ENCODE assay signal across 9 cellular contexts in the genomic region with DNA sequence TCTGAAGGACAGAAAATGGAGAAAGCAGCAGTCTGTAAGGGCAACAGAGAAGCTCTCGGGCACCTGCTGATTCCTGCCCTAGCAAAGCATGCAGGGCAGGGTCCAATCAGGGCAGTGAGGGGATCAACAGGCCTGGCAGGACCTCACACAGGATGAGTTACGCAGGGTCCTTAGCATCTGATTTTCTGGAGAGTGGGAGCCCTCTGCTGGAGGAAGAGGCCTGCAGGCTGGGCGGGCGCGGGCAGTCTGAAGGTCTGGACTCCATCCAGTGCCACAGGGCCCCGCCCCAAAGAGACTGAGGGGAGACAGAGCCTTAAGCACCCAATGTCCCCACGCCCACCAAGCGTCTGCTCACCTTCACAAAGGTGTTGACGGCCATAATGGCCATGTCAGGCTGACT. TPM values are rescaled to one million over a fixed set of nuclear protein-coding genes. Genes with fewer than 3 reads are reported as not detected.
DNase-seq lines count a peak whose midpoint lies in the region; ATAC-seq lines count a peak whose summit lies in the region.
"Had no signal": no experiment of that assay in that cellular context is flagged by ENCODE, and none has a peak within 500 bp of the region (broad histone marks: within the 10 kb centered on the region; RNA-seq: fewer than 3 reads in every experiment).

No MANE protein-coding gene starts in this region.

- H3K36me3 ChIP-seq in mesendoderm (ENCODE audit: control insufficient read depth, insufficient read depth, low read length): peaks cover 3% of the 10 kb centered on the region

- no peak overlapping the region for H2BK5ac ChIP-seq in mesendoderm (ENCODE audit: low read length)

- no peaks in the 10 kb centered on the region for H3K79me1 ChIP-seq in mesendoderm (ENCODE audit: low read length)

- H3K18ac ChIP-seq in mesendoderm (ENCODE audit: low read length): no peak overlapping the region

- no peaks in the 10 kb centered on the region for H3K27me3 ChIP-seq in mesendoderm (ENCODE audit: insufficient read depth, low read length, poor library complexity)

- no peak overlapping the region for H3K27ac ChIP-seq in mesendoderm (ENCODE audit: low read depth, low read length)
- H3K27ac ChIP-seq: HL-60 had no signal

- no peak overlapping the region for H3K23ac ChIP-seq in mesendoderm (ENCODE audit: low read length)

- H2BK15ac ChIP-seq in mesendoderm (replicated peaks; ENCODE audit: low read depth): no peak overlapping the region

- H2AK5ac ChIP-seq in mesendoderm (ENCODE audit: low read length): no peak overlapping the region

- ATAC-seq in HG02852 (IDR thresholded peaks at IDR 0.05; ENCODE audit: unreplicated experiment) (no peak), HG03520 (IDR thresholded peaks at IDR 0.05; ENCODE audit: unreplicated experiment) (no peak)

- H4K8ac ChIP-seq in mesendoderm (ENCODE audit: low read depth, low read length): no peak overlapping the region

- no peak overlapping the region for H3K4me2 ChIP-seq in mesendoderm (ENCODE audit: low read length)

- DNase-seq in D341Med (ENCODE audit: low spot score) (peak; percentile 87), NCI-H460 (ENCODE audit: extremely low read depth, low read depth) (peak; percentile 30), dermis blood vessel endothelial cell (peak; percentile 83), mesendoderm (peak; percentile 67)
- no peak for DNase-seq in stimulated activated CD4-positive, alpha-beta T cell treated with anti-CD3 and anti-CD28 coated beads, Interleukin-15, amount 100 ng/mL, for 24 hours
- no peak for DNase-seq in activated naive CD4-positive, alpha-beta T cell treated with anti-CD3 and anti-CD28 coated beads, Interleukin-2, amount 50 U/mL, for 16 hours

- no peak overlapping the region for H2BK120ac ChIP-seq in mesendoderm (ENCODE audit: low read depth, low read length)

- no peak overlapping the region for H3K4ac ChIP-seq in mesendoderm (ENCODE audit: low read depth, low read length)

- H3K9ac ChIP-seq in mesendoderm (ENCODE audit: low read length): no peak overlapping the region

- H3K56ac ChIP-seq in mesendoderm (ENCODE audit: low read length): no peak overlapping the region

- no peak overlapping the region for H4K5ac ChIP-seq in mesendoderm (ENCODE audit: low read length)

- H3K4me3 ChIP-seq in mesendoderm (ENCODE audit: low read length): no peak overlapping the region

- no peaks in the 10 kb centered on the region for H3K4me1 ChIP-seq in mesendoderm (ENCODE audit: control insufficient read depth, low read depth, low read length)

- WGBS in mesendoderm (ENCODE audit: extremely low coverage, insufficient coverage, low lambda C conversion rate): no CpG with 5 or more reads among the region's 9 CpGs

- no peaks in the 10 kb centered on the region for H3K79me2 ChIP-seq in mesendoderm (ENCODE audit: control insufficient read depth, insufficient read depth, low read length)

RNA-seq across cellular contexts. Expression of gene AP1B1, which starts 28.9 kb away (rescaled TPM):
- total RNA-seq in NCI-H460 (2014; rRNA removed; shearing (Covaris generic)): 28.6 TPM in 2 replicates
- 29.5 and 58.6 TPM in 2 replicates for polyA plus RNA-seq in NCI-H460 (2014; cell fraction: nucleus; rRNA removed)
- total RNA-seq in dermis blood vessel endothelial cell: 191 and 282 TPM in 2 replicates
- 39.0 TPM for polyA plus RNA-seq in mesendoderm (2013, experiment 1 of 2)
- 39.3 TPM for polyA plus RNA-seq in mesendoderm (2013, experiment 2 of 2)

RNA-seq across cellular contexts. Expression of gene RASL10A, which starts 44.0 kb away (rescaled TPM):
- not detected in 2 replicates for total RNA-seq in NCI-H460 (2014; rRNA removed; shearing (Covaris generic))
- 0.38 and 1.5 TPM in 2 replicates for polyA plus RNA-seq in NCI-H460 (2014; cell fraction: nucleus; rRNA removed)
- total RNA-seq in dermis blood vessel endothelial cell: 1.1 and 2.7 TPM in 2 replicates
- 1.3 TPM for polyA plus RNA-seq in mesendoderm (2013, experiment 1 of 2)
- polyA plus RNA-seq in mesendoderm (2013, experiment 2 of 2): 1.5 TPM

RNA-seq across cellular contexts. Expression of gene GAS2L1, which starts 53.0 kb away (rescaled TPM):
- total RNA-seq in NCI-H460 (2014; rRNA removed; shearing (Covaris generic)): 10.2 and 11.4 TPM in 2 replicates
- polyA plus RNA-seq in NCI-H460 (2014; cell fraction: nucleus; rRNA removed): 27.3 and 48.7 TPM in 2 replicates
- 24.7 and 44.4 TPM in 2 replicates for total RNA-seq in dermis blood vessel endothelial cell
- polyA plus RNA-seq in mesendoderm (2013, experiment 1 of 2): 12.6 TPM
- polyA plus RNA-seq in mesendoderm (2013, experiment 2 of 2): 12.0 TPM

Comparison
In these comparisons a context has a peak if more than half of its experiments do, and no peak if none do; other contexts are left out.
1. DNase-seq: peak in D341Med (single experiment), NCI-H460 (single experiment), dermis blood vessel endothelial cell (single experiment) and mesendoderm (single experiment); none in stimulated activated CD4-positive, alpha-beta T cell treated with anti-CD3 and anti-CD28 coated beads, Interleukin-15, amount 100 ng/mL, for 24 hours (single experiment) and activated naive CD4-positive, alpha-beta T cell treated with anti-CD3 and anti-CD28 coated beads, Interleukin-2, amount 50 U/mL, for 16 hours (single experiment).